1 cellular context compared by ENCODE assay signal in the genomic region with DNA sequence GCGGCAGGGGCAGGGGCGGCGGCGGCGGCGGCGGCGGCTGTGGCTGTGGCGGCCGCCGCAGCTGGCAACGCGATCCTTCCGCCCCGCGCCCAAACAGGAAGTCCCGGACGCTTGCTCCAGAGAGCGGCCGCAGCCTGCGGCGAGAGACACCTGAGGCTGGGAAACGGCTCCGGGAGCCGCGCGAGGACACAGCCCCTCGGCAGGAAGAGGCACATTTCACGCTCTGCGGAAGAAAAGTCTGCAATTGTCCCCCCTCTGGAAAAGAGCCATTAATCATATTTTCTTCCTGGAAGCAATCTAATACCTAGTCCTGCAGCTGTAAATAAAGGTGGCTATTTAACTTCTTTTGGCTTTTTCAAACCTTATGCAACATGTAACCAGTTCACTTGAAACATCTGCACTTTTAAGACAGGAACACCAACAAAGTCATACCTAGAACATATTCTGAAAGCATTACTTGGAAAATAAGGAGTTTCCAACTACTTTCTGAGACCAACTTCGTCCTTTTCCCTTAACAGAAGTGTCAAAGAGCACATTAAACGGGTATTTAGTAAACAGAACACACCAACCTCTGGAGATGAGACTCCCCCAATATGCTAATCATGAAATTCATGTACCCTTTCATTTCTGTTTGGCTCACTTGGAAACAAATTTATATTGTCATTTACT.
TF ChIP-seq lines count a peak whose summit lies in the region.

No MANE protein-coding gene starts in this region.

TF ChIP-seq in HepG2, 621 proteins besides CTCF, POLR2A, EP300 and RAD21 (continued from another document):
- no peak for TF ChIP-seq EEA1 (CRISPR knock-in tag; IDR thresholded peaks at IDR 0.05; ENCODE audit: borderline replicate concordance)
- TF ChIP-seq MYC (CRISPR knock-in tag; IDR thresholded peaks at IDR 0.05; ENCODE audit: borderline replicate concordance), result no peak; the same call in 1 of the 2 replicates
- TF ChIP-seq ZNF639 (CRISPR knock-in tag; conservative IDR thresholded peaks at IDR 0.05), result peak; percentile 36
